Comparison of ENCODE assay signal across 12 cellular contexts in genomic region chr11:11659567-11660341, GRCh38. TPM values are rescaled to one million over a fixed set of nuclear protein-coding genes. Genes with fewer than 3 reads are reported as not detected.
DNase-seq lines count a peak whose midpoint lies in the region; ATAC-seq and TF ChIP-seq lines count a peak whose summit lies in the region.
"Had no signal": no experiment of that assay in that cellular context is flagged by ENCODE, and none has a peak within 500 bp of the region (broad histone marks: within the 10 kb centered on the region; RNA-seq: fewer than 3 reads in every experiment).

No MANE protein-coding gene starts in this region.

- TF ChIP-seq CTCF in GM12864 (IDR thresholded peaks at IDR 0.05; ENCODE audit: low read depth, low read length, missing control alignments) (peak; percentile 49), LNCAP (IDR thresholded peaks at IDR 0.05) (peak; percentile 13; the same call in 1 of the 2 replicates), astrocyte of the spinal cord (IDR thresholded peaks at IDR 0.05; ENCODE audit: low read depth, low read length) (peak; percentile 17), kidney epithelial cell (IDR thresholded peaks at IDR 0.05; ENCODE audit: insufficient read depth, low read length, poor library complexity, severe bottlenecking) (peak; percentile 26), thyroid gland (IDR thresholded peaks at IDR 0.05) (peak in 1 of 6 experiments; percentile 7)

- H3K27me3 ChIP-seq in kidney epithelial cell (ENCODE audit: control insufficient read depth, insufficient read depth, low read length), result peaks cover 11% of the 10 kb centered on the region
- no peaks in the 10 kb centered on the region for H3K27me3 ChIP-seq in thyroid gland

- TF ChIP-seq POLR2A in thyroid gland (IDR thresholded peaks at IDR 0.05), result no peak

- intact Hi-C loops in thyroid gland (cut with DNase I), result no loop called here

- in situ Hi-C loops in astrocyte of the spinal cord (cut with HindIII; ENCODE audit: low sequenced_read_pairs), result no loop called here

- no peak for ATAC-seq in GM21619 (IDR thresholded peaks at IDR 0.05; ENCODE audit: unreplicated experiment)
- ATAC-seq: mucosa of descending colon had no signal

- peaks cover 10 to 17% of the 10 kb centered on the region in 2 donors for H3K4me1 ChIP-seq in thyroid gland

- H3K27ac ChIP-seq in thyroid gland, result no peak overlapping the region
- H3K27ac ChIP-seq: VCaP had no signal

- H3K4me3 ChIP-seq in GM12864 (ENCODE audit: low read depth, low read length) (no peak overlapping the region), astrocyte of the spinal cord (ENCODE audit: low read depth, low read length) (no peak overlapping the region), kidney epithelial cell (ENCODE audit: low read depth, low read length) (no peak overlapping the region), thyroid gland (replicated peaks in 1 of 3) (no peak overlapping the region)
- H3K4me3 ChIP-seq: mucosa of descending colon had no signal

- no peak for DNase-seq in GM12864 (ENCODE audit: low read depth)
- DNase-seq in astrocyte of the spinal cord (ENCODE audit: low read depth, low spot score), result no peak
- no peak for DNase-seq in kidney epithelial cell (ENCODE audit: low read depth)
- no peak for DNase-seq in thyroid gland
- DNase-seq in T-helper 9 cell, result no peak
- DNase-seq in NCI-H1436 (lab: John Stamatoyannopoulos, UW), result no peak
- DNase-seq: mucosa of descending colon, NCI-H510A treated with DMSO at 0.1 percent for 48 hours, SIG-M5 had no signal

- H3K9me3 ChIP-seq in thyroid gland, result no peaks in the 10 kb centered on the region
- H3K9me3 ChIP-seq: mucosa of descending colon had no signal

- WGBS in thyroid gland, 2 donors, result 86 to 91% methylated on average over 3 of the region's 3 CpGs

- H3K36me3 ChIP-seq in kidney epithelial cell (ENCODE audit: control insufficient read depth, insufficient read depth, low read length) (no peaks in the 10 kb centered on the region), thyroid gland (no peaks in the 10 kb centered on the region)

RNA-seq across cellular contexts. Expression of gene GALNT18, which starts 37.9 kb away (rescaled TPM):
- total RNA-seq in kidney epithelial cell (5.6 and 6.6 TPM in 2 replicates), thyroid gland (10 to 100 TPM; 60.7 to 93.8 (median 87.5) TPM)
